In the genomic region with DNA sequence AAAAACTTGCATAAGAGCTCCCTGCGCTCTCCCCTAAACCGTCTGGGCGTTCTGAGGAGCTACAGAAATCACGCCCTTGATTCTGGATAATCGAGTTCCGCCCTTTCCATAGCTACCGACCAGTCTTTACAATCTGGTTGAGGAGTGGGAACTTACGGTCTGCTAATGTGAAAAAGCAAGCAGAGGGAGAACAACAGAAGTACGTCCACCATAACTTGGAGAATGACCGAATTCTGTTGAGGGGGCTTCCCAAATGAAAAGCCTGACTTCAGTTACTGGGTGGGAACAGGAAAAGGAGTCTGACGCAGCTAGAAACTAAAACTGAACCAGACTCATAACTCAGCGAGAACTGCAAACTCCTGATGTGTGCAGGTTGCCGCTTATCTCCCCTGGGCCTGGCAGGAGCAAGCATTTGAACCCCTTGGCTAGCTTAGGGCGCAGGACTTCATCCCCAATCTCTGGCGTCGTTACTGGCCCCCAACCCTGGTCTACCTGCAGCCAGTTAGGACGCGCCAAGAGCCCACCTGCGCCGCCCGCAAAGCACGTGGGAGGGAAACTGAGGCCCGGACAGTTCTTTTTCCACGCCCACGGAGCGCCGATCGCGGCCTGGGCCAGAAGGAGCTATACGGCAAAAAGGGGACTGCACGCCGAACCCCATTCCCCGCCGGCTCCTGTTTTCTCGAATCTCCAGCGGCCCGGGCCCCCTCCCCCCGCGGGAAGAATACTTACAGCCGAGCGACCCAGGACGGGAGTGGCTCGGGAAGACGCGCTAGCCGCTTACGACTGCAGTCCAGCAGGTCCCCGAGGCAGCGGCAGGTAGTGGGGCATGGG, we compare ENCODE assay signal across 8 cellular contexts. TPM values are rescaled to one million over a fixed set of nuclear protein-coding genes. Genes with fewer than 3 reads are reported as not detected.
DNase-seq lines count a peak whose midpoint lies in the region; ATAC-seq and TF ChIP-seq lines count a peak whose summit lies in the region.

No MANE protein-coding gene starts in this region.

- peaks cover 4% of the 10 kb centered on the region for H3K79me1 ChIP-seq in neuronal stem cell (ENCODE audit: low read depth, low read length)

- peak overlapping the region; percentile 86 for H4K8ac ChIP-seq in neuronal stem cell (ENCODE audit: low read depth, low read length)

- peak overlapping the region; percentile 91 for H3K9ac ChIP-seq in neuronal stem cell (ENCODE audit: low read depth, low read length, poor library complexity)

- peak overlapping the region; percentile 94 for H3K27ac ChIP-seq in neuronal stem cell (replicated peaks; ENCODE audit: low read length)

- H3K4me2 ChIP-seq in neuronal stem cell (ENCODE audit: insufficient read depth, low read length, poor library complexity, severe bottlenecking) = peak overlapping the region; percentile 86

- WGBS in neuronal stem cell (ENCODE audit: extremely low coverage in 2 of 2, insufficient read length in 2 of 2, insufficient replicate concordance in 1 of 2), 2 donors = no CpG with 5 or more reads among the region's 49 CpGs

- H2BK12ac ChIP-seq in neuronal stem cell (ENCODE audit: low read length) = no peak overlapping the region

- peak overlapping the region; percentile 82 for H3K14ac ChIP-seq in neuronal stem cell (ENCODE audit: low read length)

- no peaks in the 10 kb centered on the region for H3K27me3 ChIP-seq in neuronal stem cell (ENCODE audit: control insufficient read depth in 3 of 3, insufficient read depth in 3 of 3, low read depth in 1 of 3, low read length in 3 of 3)

- peak overlapping the region; percentile 94 for H2BK5ac ChIP-seq in neuronal stem cell (ENCODE audit: low read length)

- H3K4me3 ChIP-seq in GM12864 (ENCODE audit: low read depth, low read length) (peak overlapping the region; percentile 77), foreskin fibroblast (ENCODE audit: low read depth in 1 of 2, low read length in 2 of 2) (peak overlapping the region; percentile 69 to 94), neuronal stem cell (ENCODE audit: low read length in 2 of 2) (peak overlapping the region; percentile 83 to 87)

- H2BK15ac ChIP-seq in neuronal stem cell (ENCODE audit: low read length) = peak overlapping the region; percentile 85

- H3K9me3 ChIP-seq in neuronal stem cell (replicated peaks in 1 of 2; ENCODE audit: control insufficient read depth in 2 of 2, insufficient read depth in 1 of 2, low read depth in 1 of 2, low read length in 2 of 2) = no peaks in the 10 kb centered on the region

- peak overlapping the region; percentile 75 for H2AK5ac ChIP-seq in neuronal stem cell (ENCODE audit: low read depth, low read length)

- H3K18ac ChIP-seq in neuronal stem cell (ENCODE audit: low read length) = peak overlapping the region; percentile 97

- H2AFZ ChIP-seq in neuronal stem cell (ENCODE audit: low read length) = peak overlapping the region; percentile 99

- no peaks in the 10 kb centered on the region for H3K36me3 ChIP-seq in neuronal stem cell (replicated peaks in 1 of 2; ENCODE audit: control insufficient read depth in 2 of 2, insufficient read depth in 2 of 2, low read length in 2 of 2)

- H2BK120ac ChIP-seq in neuronal stem cell (ENCODE audit: low read depth, low read length) = peak overlapping the region; percentile 52

- ATAC-seq in HG02938 (IDR thresholded peaks at IDR 0.05; ENCODE audit: unreplicated experiment) (peak; percentile 34), GM19467 (IDR thresholded peaks at IDR 0.05; ENCODE audit: unreplicated experiment) (no peak)

- peak overlapping the region; percentile 37 for H3K4ac ChIP-seq in neuronal stem cell (ENCODE audit: low read length)

- peaks cover 6 to 21% of the 10 kb centered on the region in 2 donors for H3K4me1 ChIP-seq in neuronal stem cell (ENCODE audit: control insufficient read depth in 2 of 2, insufficient read depth in 1 of 2, low read depth in 1 of 2, low read length in 2 of 2)

- DNase-seq in GM12864 (ENCODE audit: low read depth) (no peak), SHP77 (lab: John Stamatoyannopoulos, UW) (peak; percentile 27 to 56), foreskin fibroblast (peak; percentile 18 to 52), neuronal stem cell (ENCODE audit: low spot score) (peak; percentile 41), DMS153 (lab: John Stamatoyannopoulos, UW) (no peak)
- no peak for DNase-seq in stimulated activated CD4-positive, alpha-beta T cell treated with anti-CD3 and anti-CD28 coated beads, Interleukin-15, amount 100 ng/mL, for 24 hours

- no peak overlapping the region for H4K91ac ChIP-seq in neuronal stem cell (ENCODE audit: low read depth, low read length, poor library complexity)

- TF ChIP-seq CTCF in GM12864 (IDR thresholded peaks at IDR 0.05; ENCODE audit: low read depth, low read length, missing control alignments) (no peak), foreskin fibroblast (IDR thresholded peaks at IDR 0.05; ENCODE audit: low read depth, low read length) (no peak)

- peak overlapping the region; percentile 93 for H3K23ac ChIP-seq in neuronal stem cell (ENCODE audit: low read depth, low read length, poor library complexity)

RNA-seq across cellular contexts. Expression of a gene that starts 0.8 kb away (rescaled TPM):
- polyA plus RNA-seq in neuronal stem cell (2013, experiment 1 of 2) = 15.0 TPM
- 14.5 TPM for polyA plus RNA-seq in neuronal stem cell (2013, experiment 2 of 2)

Comparison
In these comparisons a context has a peak if more than half of its experiments do, and no peak if none do; other contexts are left out.
1. DNase-seq: peak in SHP77 (2 of 2), foreskin fibroblast (2 of 2) and neuronal stem cell (single experiment); none in GM12864 (single experiment), stimulated activated CD4-positive, alpha-beta T cell treated with anti-CD3 and anti-CD28 coated beads, Interleukin-15, amount 100 ng/mL, for 24 hours (single experiment) and DMS153 (single experiment).
2. Peak in every context shown above with its lines, with median percentiles within 50 percentile points of each other: H3K4me3 ChIP-seq.